15 cellular contexts compared by ENCODE assay signal in genomic region chr17:65547253-65547670, GRCh38. TPM values are rescaled to one million over a fixed set of nuclear protein-coding genes. Genes with fewer than 3 reads are reported as not detected.
DNase-seq lines count a peak whose midpoint lies in the region; ATAC-seq lines count a peak whose summit lies in the region.
"Had no signal": no experiment of that assay in that cellular context is flagged by ENCODE, and none has a peak within 500 bp of the region (broad histone marks: within the 10 kb centered on the region; RNA-seq: fewer than 3 reads in every experiment).

No MANE protein-coding gene starts in this region.

- peak overlapping the region in 2 of 3 donors; percentile 2 to 67 for H3K27ac Mint-ChIP-seq in CD4-positive, CD25-positive, alpha-beta regulatory T cell
- peak overlapping the region; percentile 10 for H3K27ac Mint-ChIP-seq in activated naive CD8-positive, alpha-beta T cell treated with anti-CD3 and anti-CD28 coated beads, Interleukin-2, amount 50 U/mL, for 24 hours

- no peak for DNase-seq in CD4-positive, CD25-positive, alpha-beta regulatory T cell
- DNase-seq in activated naive CD8-positive, alpha-beta T cell treated with anti-CD3 and anti-CD28 coated beads, Interleukin-2, amount 50 U/mL, for 24 hours: no peak
- no peak for DNase-seq in left ventricle myocardium superior
- DNase-seq in posterior vena cava (ENCODE audit: low spot score): peak; percentile 45
- no peak for DNase-seq in A172 (ENCODE audit: low spot score)
- DNase-seq in NCI-H2029 (lab: John Stamatoyannopoulos, UW): no peak
- DNase-seq: activated CD4-positive, alpha-beta T cell treated with anti-CD3 and anti-CD28 coated beads, Interleukin-2, amount 50 U/mL, for 48 hours; C1 segment of cervical spinal cord; GM23248; NCI-H2081; stimulated activated CD4-positive, alpha-beta T cell treated with anti-CD3 and anti-CD28 coated beads, Interleukin-4, amount 100 ng/mL, for 4 hours had no signal

- H3K36me3 ChIP-seq in CD4-positive, CD25-positive, alpha-beta regulatory T cell (ENCODE audit: control insufficient read depth, insufficient read depth, low read length): peaks cover 3% of the 10 kb centered on the region
- H3K36me3 ChIP-seq: neutrophil had no signal

- intact Hi-C loops in left ventricle myocardium superior (cut with micrococcal nuclease): loop anchor here (5.0 kb wide), 1 partner anchor 85 kb away; no protein-coding TSS in a partner anchor
- intact Hi-C loops in posterior vena cava (cut with DNase I): no loop called here

- H3K9me3 ChIP-seq in CD4-positive, CD25-positive, alpha-beta regulatory T cell (ENCODE audit: control insufficient read depth in 2 of 2, low read length in 2 of 2): no peaks in the 10 kb centered on the region
- H3K9me3 ChIP-seq: neutrophil had no signal

- peaks cover 45% of the 10 kb centered on the region for H3K36me3 Mint-ChIP-seq in CD4-positive, CD25-positive, alpha-beta regulatory T cell
- peaks cover 14% of the 10 kb centered on the region for H3K36me3 Mint-ChIP-seq in activated naive CD8-positive, alpha-beta T cell treated with anti-CD3 and anti-CD28 coated beads, Interleukin-2, amount 50 U/mL, for 24 hours (ENCODE audit: low read depth)
- H3K36me3 Mint-ChIP-seq: IgD-negative memory B cell had no signal

- H3K4me3 Mint-ChIP-seq in CD4-positive, CD25-positive, alpha-beta regulatory T cell: peak overlapping the region in 2 of 4 donors; percentile 1 to 10
- no peak overlapping the region for H3K4me3 Mint-ChIP-seq in activated naive CD8-positive, alpha-beta T cell treated with anti-CD3 and anti-CD28 coated beads, Interleukin-2, amount 50 U/mL, for 24 hours
- H3K4me3 Mint-ChIP-seq: IgD-negative memory B cell had no signal

- no peaks in the 10 kb centered on the region for H3K27me3 ChIP-seq in CD4-positive, CD25-positive, alpha-beta regulatory T cell (ENCODE audit: control insufficient read depth, insufficient read depth, low read length)

- no peaks in the 10 kb centered on the region for H3K9me3 Mint-ChIP-seq in CD4-positive, CD25-positive, alpha-beta regulatory T cell
- no peaks in the 10 kb centered on the region for H3K9me3 Mint-ChIP-seq in activated naive CD8-positive, alpha-beta T cell treated with anti-CD3 and anti-CD28 coated beads, Interleukin-2, amount 50 U/mL, for 24 hours

- no peaks in the 10 kb centered on the region for H3K4me1 ChIP-seq in CD4-positive, CD25-positive, alpha-beta regulatory T cell (ENCODE audit: control insufficient read depth, insufficient read depth, low read length, poor library complexity, severe bottlenecking)

- no peak for ATAC-seq in CD4-positive, CD25-positive, alpha-beta regulatory T cell (ENCODE audit: low read depth in 2 of 2)
- ATAC-seq in activated naive CD8-positive, alpha-beta T cell treated with anti-CD3 and anti-CD28 coated beads, Interleukin-2, amount 50 U/mL, for 24 hours: no peak
- ATAC-seq in left ventricle myocardium superior (peak; percentile 82), GM21390 (IDR thresholded peaks at IDR 0.05; ENCODE audit: unreplicated experiment) (no peak)
- ATAC-seq in activated CD4-positive, CD25-positive, alpha-beta regulatory T cell treated with anti-CD3 and anti-CD28 coated beads, Interleukin-2, amount 50 U/mL, for 24 hours: no peak

- H3K27me3 Mint-ChIP-seq in CD4-positive, CD25-positive, alpha-beta regulatory T cell: no peaks in the 10 kb centered on the region
- H3K27me3 Mint-ChIP-seq in activated naive CD8-positive, alpha-beta T cell treated with anti-CD3 and anti-CD28 coated beads, Interleukin-2, amount 50 U/mL, for 24 hours: no peaks in the 10 kb centered on the region

- peaks cover 0 to 50% (median 15%) of the 10 kb centered on the region in 4 donors for H3K4me1 Mint-ChIP-seq in CD4-positive, CD25-positive, alpha-beta regulatory T cell
- peaks cover 20% of the 10 kb centered on the region for H3K4me1 Mint-ChIP-seq in activated naive CD8-positive, alpha-beta T cell treated with anti-CD3 and anti-CD28 coated beads, Interleukin-2, amount 50 U/mL, for 24 hours
- H3K4me1 Mint-ChIP-seq: IgD-negative memory B cell had no signal

- H3K4me3 ChIP-seq in CD4-positive, CD25-positive, alpha-beta regulatory T cell (ENCODE audit: low read depth, low read length): no peak overlapping the region
- H3K4me3 ChIP-seq: GM23248 had no signal

- no peak overlapping the region for H3K27ac ChIP-seq in CD4-positive, CD25-positive, alpha-beta regulatory T cell (ENCODE audit: insufficient read depth, low read length, poor library complexity, severe bottlenecking)
- H3K27ac ChIP-seq: GM23248, neutrophil had no signal

RNA-seq across cellular contexts. Expression of gene AXIN2, which starts 14.2 kb away (rescaled TPM):
- 17.9 TPM for total RNA-seq in CD4-positive, CD25-positive, alpha-beta regulatory T cell
- 1 to 10 TPM in 3 of 4 donors, under 1 TPM in 1; 0.80 to 3.9 (median 1.7) TPM for polyA plus RNA-seq in CD4-positive, CD25-positive, alpha-beta regulatory T cell
- total RNA-seq in left ventricle myocardium superior (17.2 TPM), posterior vena cava (10 to 100 TPM; 21.2 to 23.5 TPM)
- 0.77 and 1.2 TPM in 2 replicates for total RNA-seq in A172 (2014; rRNA removed; shearing (Covaris generic))
